ENCODE assay signal across 8 cellular contexts in genomic region chr21:33541756-33542639, GRCh38. TPM values are rescaled to one million over a fixed set of nuclear protein-coding genes. Genes with fewer than 3 reads are reported as not detected.
DNase-seq lines count a peak whose midpoint lies in the region; ATAC-seq and TF ChIP-seq lines count a peak whose summit lies in the region.

Gene GART (minus strand): TSS chr21:33542117. CDS start chr21:33539315, 2,802 bp downstream.

- intact Hi-C loops in PC-3 (cut with micrococcal nuclease): loop anchor here (5.0 kb wide), 3 partner anchors 45 to 160 kb away; partner anchors contain the start of gene DONSON

- DNase-seq in DMS 273 treated with DMSO at 0.1 percent for 48 hours (lab: John Stamatoyannopoulos, UW) (peak; percentile 80), PC-3 (peak; percentile 83), activated T-cell treated with anti-CD3 and anti-CD28 coated beads for 48 hours (ENCODE audit: low read depth) (peak; percentile 88), erythroblast (lab: John Stamatoyannopoulos, UW) (peak; percentile 88 to 92)
- peak; percentile 76 for DNase-seq in stimulated activated CD8-positive, alpha-beta memory T cell treated with anti-CD3 and anti-CD28 coated beads, Interleukin-7, amount 100 ng/mL, for 24 hours (ENCODE audit: low read depth)

- TF ChIP-seq CTCF in PC-3 (conservative IDR thresholded peaks at IDR 0.05; ENCODE audit: low read depth, low read length): no peak

- POLR2A ChIA-PET in PC-3 (lab: Charles Lee; ENCODE audit: unreplicated experiment): interaction anchor here (0.5 to 0.8 kb wide), 7 partner anchors 39 to 657 kb away, joined by 3 to 6 read pairs (median 4); partner anchors contain the start of gene CRYZL1

- H3K9me3 ChIP-seq in HUES6 (ENCODE audit: control insufficient read depth, insufficient read depth, low read depth, low read length) (no peaks in the 10 kb centered on the region), PC-3 (ENCODE audit: low read length) (no peaks in the 10 kb centered on the region), muscle layer of colon (ENCODE audit: low read length) (no peaks in the 10 kb centered on the region)

- H4K20me1 ChIP-seq in PC-3 (ENCODE audit: low read length): peaks cover 41% of the 10 kb centered on the region

- CTCF ChIA-PET in PC-3 (lab: Charles Lee): no interaction called here

- H3K4me3 ChIP-seq in HUES6 (ENCODE audit: low read depth, low read length) (peak within 1 kb of the TSS; percentile 78), PC-3 (ENCODE audit: low read length) (peak within 1 kb of the TSS; percentile 94), muscle layer of colon (ENCODE audit: low read depth in 1 of 2, low read length in 2 of 2) (peak within 1 kb of the TSS; percentile 88 to 94)

- H3K9ac ChIP-seq in HUES6 (ENCODE audit: low read length) (peak within 1 kb of the TSS; percentile 97), PC-3 (ENCODE audit: low read length) (peak within 1 kb of the TSS; percentile 99), muscle layer of colon (ENCODE audit: low read length) (peak within 1 kb of the TSS; percentile 93)

- no peak for TF ChIP-seq POLR2A in erythroblast (IDR thresholded peaks at IDR 0.05; ENCODE audit: low read length)

- H3K27ac ChIP-seq in HUES6 (ENCODE audit: low read depth, low read length): peak within 1 kb of the TSS; percentile 92
- H3K27ac ChIP-seq in PC-3 (ENCODE audit: low read length): peak within 1 kb of the TSS; percentile 98
- H3K27ac ChIP-seq in muscle layer of colon (ENCODE audit: low read depth, low read length): peak within 1 kb of the TSS; percentile 97

- H3K36me3 ChIP-seq in HUES6 (ENCODE audit: control insufficient read depth, insufficient read depth, low read length) (peaks cover 41% of the 10 kb centered on the region), PC-3 (ENCODE audit: low read depth, low read length) (peaks cover 26% of the 10 kb centered on the region), muscle layer of colon (ENCODE audit: insufficient read depth, low read length) (peaks cover 17% of the 10 kb centered on the region)

- peaks cover 96% of the 10 kb centered on the region for H3K79me2 ChIP-seq in PC-3 (ENCODE audit: low read length)

- H3K27me3 ChIP-seq in HUES6 (ENCODE audit: control insufficient read depth, insufficient read depth, low read length) (no peaks in the 10 kb centered on the region), PC-3 (ENCODE audit: low read length) (no peaks in the 10 kb centered on the region), muscle layer of colon (ENCODE audit: control insufficient read depth in 1 of 2, insufficient read depth in 2 of 2, low read length in 2 of 2) (no peaks in the 10 kb centered on the region)

- BruUV-seq in PC-3 (replicated peaks; lab: Mats Ljungman, UMichigan): TSS peak; percentile 70

- H3K9me2 ChIP-seq in PC-3 (replicated peaks; ENCODE audit: low read length): no peaks in the 10 kb centered on the region

- no peaks in the 10 kb centered on the region for H3F3A ChIP-seq in PC-3 (ENCODE audit: low read length, unreplicated experiment)

- ATAC-seq in GM21447 (IDR thresholded peaks at IDR 0.05; ENCODE audit: unreplicated experiment): peak; percentile 59
- peak; percentile 78 for ATAC-seq in PC-3

- H2AFZ ChIP-seq in PC-3 (ENCODE audit: low read length): peak within 1 kb of the TSS; percentile 69

- peak within 1 kb of the TSS; percentile 95 for H3K4me2 ChIP-seq in PC-3 (ENCODE audit: low read length)

- no peaks in the 10 kb centered on the region; the same call in 1 of the 2 replicates for H3K4me1 ChIP-seq in HUES6 (ENCODE audit: control insufficient read depth, insufficient read depth, low read length)
- H3K4me1 ChIP-seq in PC-3 (ENCODE audit: insufficient read depth, low read length): peaks cover 22% of the 10 kb centered on the region
- peaks cover 26% of the 10 kb centered on the region for H3K4me1 ChIP-seq in muscle layer of colon (ENCODE audit: insufficient read depth, low read length)

RNA-seq across cellular contexts. Expression of gene GART, which starts in this region (rescaled TPM):
- total RNA-seq in PC-3 (2014; rRNA removed): 118 and 142 TPM in 2 replicates

Comparison
In these comparisons a context has a peak if more than half of its experiments do, and no peak if none do; other contexts are left out.
1. Peak in every context shown above with its lines: DNase-seq, ATAC-seq, H3K4me3 ChIP-seq and H3K27ac ChIP-seq.